ENCODE assay signal across 18 cellular contexts in the genomic region with DNA sequence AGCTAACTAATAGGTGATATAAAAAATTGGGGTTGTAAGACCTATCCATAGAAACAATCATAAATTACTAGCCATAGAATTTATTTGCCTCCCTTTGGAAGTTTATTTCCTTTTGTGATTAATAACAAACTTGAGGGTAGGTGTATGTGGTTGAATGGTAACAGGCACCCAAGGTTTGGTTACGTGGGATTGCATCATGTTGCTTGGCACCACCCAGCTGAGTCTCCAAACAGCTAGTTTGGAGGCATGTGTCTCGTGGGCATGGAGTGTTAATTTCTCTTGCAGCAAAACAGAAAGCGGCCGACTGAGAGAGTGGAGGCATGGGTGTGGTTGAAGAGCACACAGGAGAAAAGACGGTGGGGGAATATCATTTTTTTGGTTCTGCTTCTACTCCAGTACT.
"Had no signal": no experiment of that assay in that cellular context is flagged by ENCODE, and none has a peak within 500 bp of the region (broad histone marks: within the 10 kb centered on the region; RNA-seq: fewer than 3 reads in every experiment).

No MANE protein-coding gene starts in this region.

- H3K36me3 Mint-ChIP-seq: activated naive CD4-positive, alpha-beta T cell treated with anti-CD3 and anti-CD28 coated beads, Interleukin-2, amount 50 U/mL, for 72 hours; memory B cell had no signal

- H3K27ac Mint-ChIP-seq: activated naive CD4-positive, alpha-beta T cell treated with anti-CD3 and anti-CD28 coated beads, Interleukin-2, amount 50 U/mL, for 72 hours; activated T-cell treated with anti-CD3 and anti-CD28 coated beads, Interleukin-2, amount 50 U/mL, for 24 hours; effector memory CD8-positive, alpha-beta T cell; memory B cell; stimulated activated naive CD8-positive, alpha-beta T cell treated with anti-CD3 and anti-CD28 coated beads, Interleukin-15, Interleukin-2, amounts not matched to agents 100 ng/mL and 50 ng/mL, for 24 hours had no signal

- DNase-seq: activated CD4-positive, alpha-beta T cell treated with anti-CD3 and anti-CD28 coated beads for 4 hours; activated effector memory CD4-positive, alpha-beta T cell treated with anti-CD3 and anti-CD28 coated beads, Interleukin-2, amount 50 U/mL, for 16 hours; activated T-cell treated with anti-CD3 and anti-CD28 coated beads, Interleukin-2, amount 50 U/mL, for 24 hours; amniotic stem cell; body of pancreas; effector memory CD8-positive, alpha-beta T cell; left lung; sigmoid colon; stimulated activated CD4-positive, alpha-beta T cell treated with anti-CD3 and anti-CD28 coated beads, Interleukin-12 subunit alpha, Interleukin-12 subunit beta, amount 100 ng/mL, for 4 hours; stimulated activated CD4-positive, alpha-beta T cell treated with anti-CD3 and anti-CD28 coated beads, Interleukin-2, amount 100 ng/mL, for 48 hours; stimulated activated CD8-positive, alpha-beta memory T cell treated with anti-CD3 and anti-CD28 coated beads, Interleukin-4, amount 100 ng/mL, for 48 hours; testis; WERI-Rb-1 had no signal

- H3K9me3 Mint-ChIP-seq: activated T-cell treated with anti-CD3 and anti-CD28 coated beads, Interleukin-2, amount 50 U/mL, for 24 hours; central memory CD8-positive, alpha-beta T cell had no signal

- ATAC-seq: activated naive CD4-positive, alpha-beta T cell treated with anti-CD3 and anti-CD28 coated beads, Interleukin-2, amount 50 U/mL, for 72 hours; body of pancreas; effector memory CD8-positive, alpha-beta T cell; gastroesophageal sphincter; left lung had no signal

- H3K27me3 Mint-ChIP-seq: activated T-cell treated with anti-CD3 and anti-CD28 coated beads, Interleukin-2, amount 50 U/mL, for 24 hours; central memory CD8-positive, alpha-beta T cell; effector memory CD8-positive, alpha-beta T cell; memory B cell; stimulated activated naive CD8-positive, alpha-beta T cell treated with anti-CD3 and anti-CD28 coated beads, Interleukin-15, Interleukin-2, amounts not matched to agents 100 ng/mL and 50 ng/mL, for 24 hours had no signal

- H3K4me3 Mint-ChIP-seq: activated T-cell treated with anti-CD3 and anti-CD28 coated beads, Interleukin-2, amount 50 U/mL, for 24 hours; central memory CD8-positive, alpha-beta T cell; effector memory CD8-positive, alpha-beta T cell; memory B cell; stimulated activated naive CD8-positive, alpha-beta T cell treated with anti-CD3 and anti-CD28 coated beads, Interleukin-15, Interleukin-2, amounts not matched to agents 100 ng/mL and 50 ng/mL, for 24 hours had no signal

- H3K4me1 Mint-ChIP-seq: central memory CD8-positive, alpha-beta T cell; memory B cell had no signal
